ENCODE assay signal across 1 cellular context in the genomic region with DNA sequence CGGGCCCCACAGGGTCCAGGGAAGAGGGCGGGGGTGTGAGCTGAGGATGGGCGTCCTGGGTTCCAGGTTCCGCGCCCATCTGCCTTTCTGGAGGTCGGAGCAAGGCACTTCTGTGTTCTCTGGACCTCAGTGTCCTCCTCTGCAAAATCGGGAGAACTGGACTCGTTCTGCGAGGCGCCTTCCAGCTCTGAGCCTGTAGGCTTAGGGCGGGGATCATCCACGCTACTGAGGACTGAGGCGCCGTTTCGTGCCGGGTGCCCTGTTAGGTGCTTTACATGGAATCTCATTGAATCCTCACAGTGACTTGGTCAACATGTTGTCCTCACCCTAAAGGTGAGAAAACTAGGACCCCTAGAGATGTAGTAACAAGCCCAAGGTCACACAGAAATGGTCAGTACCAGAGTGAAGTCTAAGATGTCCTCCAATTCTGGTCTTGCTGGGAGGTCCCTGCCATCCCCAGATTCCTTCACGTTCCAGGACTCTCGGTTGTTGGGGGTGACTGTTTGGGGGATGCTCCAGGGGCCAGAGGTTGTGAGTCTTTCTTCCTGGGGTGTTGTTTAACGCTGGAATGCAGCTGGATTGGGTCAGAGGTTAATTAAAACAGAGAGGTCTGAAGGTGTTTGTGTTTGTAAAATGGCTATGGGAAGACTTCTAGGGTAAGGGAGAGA.
TF ChIP-seq lines count a peak whose summit lies in the region.

No MANE protein-coding gene starts in this region.

TF ChIP-seq in SK-N-SH treated with all-trans-retinoic acid at 6 μM for 48 hours, 23 proteins besides CTCF, POLR2A, EP300 and RAD21 (continued from another document):
- no peak for TF ChIP-seq ZNF8 (CRISPR knock-in tag; IDR thresholded peaks at IDR 0.05)
- TF ChIP-seq ISL1 (CRISPR knock-in tag; IDR thresholded peaks at IDR 0.05), result no peak
- no peak for TF ChIP-seq RARB (CRISPR knock-in tag; IDR thresholded peaks at IDR 0.05)
- TF ChIP-seq ARNTL (CRISPR knock-in tag; IDR thresholded peaks at IDR 0.05; ENCODE audit: borderline replicate concordance, low read depth), result no peak
